18 cellular contexts compared by ENCODE assay signal in the genomic region with DNA sequence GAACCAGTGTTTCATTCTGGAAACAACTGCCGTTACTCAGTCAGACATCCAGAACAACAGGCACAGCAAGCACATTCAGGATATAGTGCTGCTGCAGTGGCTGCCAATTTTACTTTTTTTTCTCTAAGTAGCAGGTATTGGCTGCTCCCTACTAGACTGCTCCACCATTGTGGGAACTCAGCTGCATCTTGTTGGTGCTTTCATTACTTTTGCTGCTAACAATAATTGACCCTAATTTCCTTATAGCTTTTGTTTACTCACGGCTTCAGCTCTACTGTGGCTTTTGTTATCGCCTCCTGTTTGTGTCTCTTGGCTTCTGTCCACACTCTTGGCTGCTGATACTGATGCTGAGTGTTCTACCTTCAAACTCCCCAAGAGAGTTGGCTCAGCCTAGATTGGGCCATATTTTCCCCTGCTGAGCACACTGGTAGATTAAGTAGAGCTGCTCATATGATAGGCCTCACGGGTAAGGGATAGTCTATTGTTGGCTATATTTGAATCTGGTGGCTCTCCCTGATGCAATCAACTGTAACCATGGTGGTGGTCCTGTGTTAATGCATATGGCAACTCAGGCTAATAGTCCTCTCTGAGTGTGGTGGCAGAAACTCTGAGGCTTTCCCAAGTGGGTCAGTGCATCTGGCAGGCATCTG. TPM values are rescaled to one million over a fixed set of nuclear protein-coding genes. Genes with fewer than 3 reads are reported as not detected.
DNase-seq lines count a peak whose midpoint lies in the region; ATAC-seq, FAIRE-seq and TF ChIP-seq lines count a peak whose summit lies in the region.
"Had no signal": no experiment of that assay in that cellular context is flagged by ENCODE, and none has a peak within 500 bp of the region (broad histone marks: within the 10 kb centered on the region; RNA-seq: fewer than 3 reads in every experiment).

No MANE protein-coding gene starts in this region.

- H3K9me3 ChIP-seq in suprapubic skin = no peaks in the 10 kb centered on the region
- H3K9me3 ChIP-seq: tibial nerve had no signal

- TF ChIP-seq CTCF in brain microvascular endothelial cell (IDR thresholded peaks at IDR 0.05; ENCODE audit: low read depth, low read length, missing control alignments) (no peak), suprapubic skin (IDR thresholded peaks at IDR 0.05) (no peak)

- no peaks in the 10 kb centered on the region for H3K4me1 ChIP-seq in suprapubic skin
- H3K4me1 ChIP-seq: tibial nerve had no signal

- no peak for TF ChIP-seq EP300 in suprapubic skin (IDR thresholded peaks at IDR 0.05)

- FAIRE-seq in HTR-8/SVneo (lab: Jason Lieb, UNC) = no peak
- FAIRE-seq: A204.1 had no signal

- ATAC-seq in sciatic nerve (peak; percentile 28), HG02981 (IDR thresholded peaks at IDR 0.05; ENCODE audit: unreplicated experiment) (no peak)
- ATAC-seq: activated T-helper 17 cell treated with anti-CD3 and anti-CD28 coated beads, Interleukin-2, amount 50 U/mL, for 72 hours; HCT116; Panc1 had no signal

- H3K4me3 ChIP-seq in brain microvascular endothelial cell (ENCODE audit: low read depth, low read length) = no peak overlapping the region
- H3K4me3 ChIP-seq in suprapubic skin = no peak overlapping the region
- H3K4me3 ChIP-seq: cardiac muscle cell, tibial nerve had no signal

- H3K27ac ChIP-seq in brain microvascular endothelial cell = no peak overlapping the region
- H3K27ac ChIP-seq in suprapubic skin = no peak overlapping the region
- H3K27ac ChIP-seq: cardiac muscle cell, tibial nerve had no signal

- no peaks in the 10 kb centered on the region for H3K27me3 ChIP-seq in brain microvascular endothelial cell (replicated peaks)
- no peaks in the 10 kb centered on the region for H3K27me3 ChIP-seq in suprapubic skin
- H3K27me3 ChIP-seq: cardiac muscle cell, tibial nerve had no signal

- in situ Hi-C loops in brain microvascular endothelial cell (cut with HindIII; ENCODE audit: low pct_ligation_motif_present, low sequenced_read_pairs) = no loop called here

- intact Hi-C loops in sciatic nerve (cut with DNase I) = no loop called here

- WGBS in suprapubic skin = 59% methylated on average over 4 of the region's 4 CpGs

- DNase-seq in NCI-H510A treated with DMSO at 0.1 percent for 48 hours (lab: John Stamatoyannopoulos, UW) = peak; percentile 12
- no peak for DNase-seq in NCI-H510A (lab: John Stamatoyannopoulos, UW)
- DNase-seq in NCI-H226 = peak; percentile 16
- peak; percentile 66 for DNase-seq in brain microvascular endothelial cell
- DNase-seq in sciatic nerve (ENCODE audit: low spot score) = no peak
- no peak for DNase-seq in suprapubic skin (ENCODE audit: low spot score in 2 of 2)
- no peak for DNase-seq in HTR-8/SVneo (ENCODE audit: insufficient read length, low spot score)
- DNase-seq: activated CD4-positive, alpha-beta T cell treated with anti-CD3 and anti-CD28 coated beads for 48 hours; CD8-positive, alpha-beta memory T cell; NCI-H1694; occipital lobe had no signal

- H3K36me3 ChIP-seq in brain microvascular endothelial cell (replicated peaks) (no peaks in the 10 kb centered on the region), suprapubic skin (no peaks in the 10 kb centered on the region)
- H3K36me3 ChIP-seq: cardiac muscle cell, tibial nerve had no signal

- no peak for TF ChIP-seq POLR2A in suprapubic skin (IDR thresholded peaks at IDR 0.05)

RNA-seq across cellular contexts. Expression of a gene that starts 44.5 kb away (rescaled TPM):
- total RNA-seq in sciatic nerve (not detected), suprapubic skin (not detected)
- total RNA-seq: cardiac muscle cell, occipital lobe had no signal

Comparison
In these comparisons a context has a peak if more than half of its experiments do, and no peak if none do; other contexts are left out.
1. DNase-seq: peak in NCI-H510A treated with DMSO at 0.1 percent for 48 hours (single experiment), NCI-H226 (single experiment) and brain microvascular endothelial cell (single experiment); none in NCI-H510A (single experiment), sciatic nerve (single experiment), suprapubic skin (0 of 2) and HTR-8/SVneo (single experiment).